ENCODE assay signal across 1 cellular context in genomic region chr21:44071359-44072104, GRCh38.
TF ChIP-seq lines count a peak whose summit lies in the region.

No MANE protein-coding gene starts in this region.

TF ChIP-seq in K562, 482 proteins besides CTCF, POLR2A, EP300 and RAD21:
- TF ChIP-seq CHD7 (IDR thresholded peaks at IDR 0.05; ENCODE audit: low read depth, low read length) (no peak), EGR1 (conservative IDR thresholded peaks at IDR 0.05) (peak; percentile 52)
